In the genomic region with DNA sequence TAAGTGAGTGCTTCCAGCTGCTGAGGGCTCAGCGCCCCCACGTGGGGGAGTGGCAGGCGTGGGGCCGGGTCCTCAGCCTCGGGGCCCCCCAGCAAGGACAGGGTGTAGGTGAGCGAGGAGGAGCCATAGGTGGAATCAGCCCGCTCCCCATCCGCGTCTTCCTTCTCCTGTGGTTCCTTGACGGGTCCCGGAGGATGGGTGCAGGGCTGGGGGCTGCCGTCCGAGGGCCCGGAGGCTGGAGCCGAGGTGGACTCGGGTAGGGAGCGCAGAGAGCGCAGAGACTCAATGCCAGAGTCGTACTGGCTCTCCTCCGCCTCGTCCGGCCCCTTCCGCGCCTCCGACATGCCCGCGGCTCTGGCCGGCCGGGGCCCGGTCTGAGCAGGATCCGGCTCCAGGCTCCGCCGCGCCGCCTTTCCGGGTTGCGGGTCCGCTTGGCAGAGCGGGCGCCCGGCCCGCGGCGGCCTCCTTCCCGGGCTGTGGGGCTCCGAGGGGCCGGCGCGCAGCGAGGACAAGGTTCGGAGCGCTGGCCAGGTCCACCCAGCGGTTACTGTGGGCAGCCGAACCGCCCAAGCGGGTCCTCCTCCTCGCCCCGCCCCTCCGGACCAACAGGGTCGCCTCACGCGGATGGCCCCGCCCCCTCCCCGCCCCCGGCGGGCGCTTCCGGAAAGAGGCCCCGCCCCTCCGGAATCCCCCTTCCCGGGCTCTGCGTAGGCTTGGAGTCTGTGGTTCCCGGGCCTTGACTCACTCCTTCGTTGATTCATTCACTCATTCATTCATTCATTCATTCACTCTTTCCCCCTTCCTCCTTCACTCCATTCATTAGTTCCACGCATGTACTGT, we compare ENCODE assay signal across 8 cellular contexts. TPM values are rescaled to one million over a fixed set of nuclear protein-coding genes. Genes with fewer than 3 reads are reported as not detected.
A peak's percentile ranks its signal among the peaks of the same experiment; 100 is the strongest.
DNase-seq lines count a peak whose midpoint lies in the region; ATAC-seq, FAIRE-seq and TF ChIP-seq lines count a peak whose summit lies in the region.

A gene with protein sequence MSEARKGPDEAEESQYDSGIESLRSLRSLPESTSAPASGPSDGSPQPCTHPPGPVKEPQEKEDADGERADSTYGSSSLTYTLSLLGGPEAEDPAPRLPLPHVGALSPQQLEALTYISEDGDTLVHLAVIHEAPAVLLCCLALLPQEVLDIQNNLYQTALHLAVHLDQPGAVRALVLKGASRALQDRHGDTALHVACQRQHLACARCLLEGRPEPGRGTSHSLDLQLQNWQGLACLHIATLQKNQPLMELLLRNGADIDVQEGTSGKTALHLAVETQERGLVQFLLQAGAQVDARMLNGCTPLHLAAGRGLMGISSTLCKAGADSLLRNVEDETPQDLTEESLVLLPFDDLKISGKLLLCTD (minus strand): TSS at position 549 of the 840 bp plus-strand sequence. CDS start 205 bp downstream, at position 344.

- H3K36me3 ChIP-seq in HUES6 (ENCODE audit: control insufficient read depth, insufficient read depth, low read length), result peaks cover 5% of the 10 kb centered on the region
- peaks cover 14% of the 10 kb centered on the region; the same call in 1 of the 2 replicates for H3K36me3 ChIP-seq in OCI-LY1 (ENCODE audit: insufficient read depth, low read length)
- peaks cover 3 to 6% of the 10 kb centered on the region in 2 experiments for H3K36me3 ChIP-seq in endothelial cell of umbilical vein (ENCODE audit: control insufficient read depth in 2 of 2, extremely low read depth in 1 of 2, insufficient read depth in 2 of 2, low read length in 2 of 2)

- H3K9me1 ChIP-seq in endothelial cell of umbilical vein (replicated peaks; ENCODE audit: control insufficient read depth, extremely low read depth, insufficient read depth, low read length), result no peaks in the 10 kb centered on the region

- TF ChIP-seq CTCF in CD4-positive, alpha-beta T cell (IDR thresholded peaks at IDR 0.05), result peak; percentile 67
- TF ChIP-seq CTCF in OCI-LY1 (IDR thresholded peaks at IDR 0.05; ENCODE audit: low read length) (peak; percentile 72), endothelial cell of umbilical vein (IDR thresholded peaks at IDR 0.05; ENCODE audit: extremely low read depth in 1 of 2, insufficient read depth in 1 of 2, low read depth in 1 of 2, low read length in 2 of 2) (peak; percentile 26 to 46)

- H2AFZ ChIP-seq in OCI-LY1 (ENCODE audit: low read length) (no peak within 1 kb of the TSS), endothelial cell of umbilical vein (ENCODE audit: low read depth, low read length) (peak within 1 kb of the TSS; percentile 55)

- H3K4me3 ChIP-seq in HUES6 (ENCODE audit: low read depth, low read length) (peak within 1 kb of the TSS; percentile 87), OCI-LY1 (ENCODE audit: low read depth, low read length, poor library complexity, severe bottlenecking) (peak within 1 kb of the TSS; percentile 76), endothelial cell of umbilical vein (replicated peaks in 1 of 3; ENCODE audit: insufficient read depth in 1 of 3, low read depth in 1 of 3, low read length in 3 of 3) (peak within 1 kb of the TSS; percentile 37 to 78 (median 63))

- H4K20me1 ChIP-seq in OCI-LY1 (ENCODE audit: insufficient read depth, low read length), result no peaks in the 10 kb centered on the region
- H4K20me1 ChIP-seq in endothelial cell of umbilical vein (replicated peaks; ENCODE audit: control insufficient read depth, extremely low read depth, insufficient read depth, low read length), result no peaks in the 10 kb centered on the region

- H3K36me3 Mint-ChIP-seq in CD4-positive, alpha-beta T cell (ENCODE audit: low read depth), result peaks cover 32% of the 10 kb centered on the region

- peak; percentile 79 for ATAC-seq in CD4-positive, alpha-beta T cell (ENCODE audit: poor library complexity)
- ATAC-seq in GM19467 (IDR thresholded peaks at IDR 0.05; ENCODE audit: unreplicated experiment), result peak; percentile 35

- FAIRE-seq in endothelial cell of umbilical vein (lab: Jason Lieb, UNC), result peak; percentile 85

- H3K79me2 ChIP-seq in OCI-LY1 (ENCODE audit: insufficient read depth, low read length), result no peaks in the 10 kb centered on the region
- H3K79me2 ChIP-seq in endothelial cell of umbilical vein (ENCODE audit: control insufficient read depth, insufficient read depth, low read length), result peaks cover 26% of the 10 kb centered on the region

- H3K9ac ChIP-seq in HUES6 (ENCODE audit: low read length) (peak within 1 kb of the TSS; percentile 59), OCI-LY1 (ENCODE audit: low read length) (peak within 1 kb of the TSS; percentile 89), endothelial cell of umbilical vein (replicated peaks; ENCODE audit: extremely low read depth, insufficient read depth, low read length) (peak within 1 kb of the TSS; percentile 68)

- dilution Hi-C loops in endothelial cell of umbilical vein (cut with MboI; ENCODE audit: extremely low pct_ligation_motif_present, low sequenced_read_pairs), result no loop called here

- no peaks in the 10 kb centered on the region for H3F3A ChIP-seq in OCI-LY1 (ENCODE audit: insufficient read depth, low read length)

- H3K4me1 Mint-ChIP-seq in CD4-positive, alpha-beta T cell (ENCODE audit: low read depth), result peaks cover 62% of the 10 kb centered on the region

- peak within 1 kb of the TSS; percentile 97 for H3K4me3 Mint-ChIP-seq in CD4-positive, alpha-beta T cell

- DNase-seq in CD4-positive, alpha-beta T cell, result peak; percentile 87 to 96 (median 92)
- DNase-seq in activated CD8-positive, alpha-beta memory T cell treated with anti-CD3 and anti-CD28 coated beads, Interleukin-2, amount 50 U/mL, for 48 hours, result peak; percentile 99
- peak; percentile 92 for DNase-seq in endothelial cell of umbilical vein (ENCODE audit: low read depth, low spot score)
- DNase-seq in middle frontal gyrus (ENCODE audit: extremely low spot score, low spot score), result peak; percentile 80
- peak; percentile 94 to 95 for DNase-seq in stimulated activated CD8-positive, alpha-beta memory T cell treated with anti-CD3 and anti-CD28 coated beads, Interleukin-2, amount 100 ng/mL, for 48 hours (ENCODE audit: low read depth in 2 of 2)

- H3K27ac Mint-ChIP-seq in CD4-positive, alpha-beta T cell, result peak within 1 kb of the TSS; percentile 84

- no peaks in the 10 kb centered on the region for H3K9me3 Mint-ChIP-seq in CD4-positive, alpha-beta T cell

- POLR2A ChIA-PET in CD4-positive, alpha-beta T cell (lab: Charles Lee), result interaction anchor here (1.0 to 2.0 kb wide), 6 partner anchors 9 to 48 kb away, joined by 4 to 35 read pairs (median 6); partner anchors contain the start of genes AARS2 and HSP90AB1
- POLR2A ChIA-PET in endothelial cell of umbilical vein (lab: Charles Lee), result interaction anchor here (1.5 kb wide), 1 partner anchor 19 kb away, joined by 5 read pairs; the partner anchor contains the start of gene HSP90AB1

- no peaks in the 10 kb centered on the region for H3K9me3 ChIP-seq in CD4-positive, alpha-beta T cell (ENCODE audit: control insufficient read depth, low read length)
- H3K9me3 ChIP-seq in HUES6 (ENCODE audit: control insufficient read depth, insufficient read depth, low read depth, low read length), result no peaks in the 10 kb centered on the region
- H3K9me3 ChIP-seq in OCI-LY1 (ENCODE audit: low read length), result no peaks in the 10 kb centered on the region
- H3K9me3 ChIP-seq in endothelial cell of umbilical vein (replicated peaks; ENCODE audit: control insufficient read depth, insufficient read depth, low read length), result no peaks in the 10 kb centered on the region

- no peaks in the 10 kb centered on the region for H3K9me2 ChIP-seq in OCI-LY1 (ENCODE audit: low read depth, low read length)

- BruUV-seq in endothelial cell of umbilical vein (replicated peaks; lab: Mats Ljungman, UMichigan), result TSS peak; percentile 61

- TF ChIP-seq POLR2A in endothelial cell of umbilical vein (IDR thresholded peaks at IDR 0.05; ENCODE audit: low read depth, low read length), result peak; percentile 92

- CTCF ChIA-PET in CD4-positive, alpha-beta T cell (lab: Charles Lee), result interaction anchor here (0.7 to 1.5 kb wide), 8 partner anchors 9 to 92 kb away, joined by 3 to 9 read pairs (median 4); partner anchors contain the start of genes AARS2, HSP90AB1 and SLC29A1
- CTCF ChIA-PET in endothelial cell of umbilical vein (lab: Charles Lee), result interaction anchor here (0.8 to 6.2 kb wide), 7 partner anchors 18 to 169 kb away, joined by 4 to 154 read pairs (median 4); partner anchors contain the start of gene HSP90AB1

- H3K4me1 ChIP-seq in HUES6 (ENCODE audit: control insufficient read depth, insufficient read depth, low read length) (peaks cover 35% of the 10 kb centered on the region), OCI-LY1 (ENCODE audit: insufficient read depth, low read length, severe bottlenecking) (peaks cover 49% of the 10 kb centered on the region), endothelial cell of umbilical vein (ENCODE audit: control insufficient read depth, extremely low read depth, insufficient read depth, low read length) (peaks cover 36% of the 10 kb centered on the region)

- intact Hi-C loops in CD4-positive, alpha-beta T cell (cut with DNase I, micrococcal nuclease), result loop anchor here (1.0 to 10.0 kb wide), 7 partner anchors 9 to 690 kb away; partner anchors contain the start of genes HSP90AB1 (in 2 of the 2), CDC5L (in 1 of the 2), POLH (in 1 of the 2) and XPO5 (in 1 of the 2)
- intact Hi-C loops in endothelial cell of umbilical vein (cut with micrococcal nuclease), result loop anchor here (1.0 to 2.0 kb wide), 2 partner anchors 28 to 122 kb away; partner anchors contain the start of gene CDC5L

- peak within 1 kb of the TSS; percentile 93 for H3K27ac ChIP-seq in CD4-positive, alpha-beta T cell (ENCODE audit: low read depth, low read length)
- H3K27ac ChIP-seq in HUES6 (ENCODE audit: low read depth, low read length) (peak within 1 kb of the TSS; percentile 20; the same call in 1 of the 2 replicates), OCI-LY1 (ENCODE audit: low read depth, low read length, poor library complexity, severe bottlenecking) (peak within 1 kb of the TSS; percentile 80), endothelial cell of umbilical vein (ENCODE audit: insufficient read depth, low read depth, low read length) (peak within 1 kb of the TSS; percentile 76)

- H3K4me2 ChIP-seq in OCI-LY1 (ENCODE audit: low read length) (peak within 1 kb of the TSS; percentile 91), endothelial cell of umbilical vein (ENCODE audit: insufficient read depth, low read length) (peak within 1 kb of the TSS; percentile 88)

- peaks cover 21% of the 10 kb centered on the region for H3K27me3 ChIP-seq in CD4-positive, alpha-beta T cell (ENCODE audit: control insufficient read depth, insufficient read depth, low read length)
- H3K27me3 ChIP-seq in HUES6 (ENCODE audit: control insufficient read depth, insufficient read depth, low read length) (peaks cover 21% of the 10 kb centered on the region), OCI-LY1 (ENCODE audit: insufficient read depth, low read length) (0 out of 2 replicates have a peak, but pooled peaks cover 6% of the 10 kb centered on the region), endothelial cell of umbilical vein (ENCODE audit: control insufficient read depth in 2 of 2, insufficient read depth in 2 of 2, low read length in 2 of 2) (peaks cover 11 to 19% of the 10 kb centered on the region in 2 experiments)

- peaks cover 23% of the 10 kb centered on the region for H3K27me3 Mint-ChIP-seq in CD4-positive, alpha-beta T cell

RNA-seq across cellular contexts. Expression of the gene that starts here (rescaled TPM):
- 10 to 100 TPM; 43.0 to 43.1 TPM for total RNA-seq in CD4-positive, alpha-beta T cell
- total RNA-seq in endothelial cell of umbilical vein, result 15.6 and 19.0 TPM in 2 replicates
- 22.6 and 25.8 TPM in 2 replicates for polyA plus RNA-seq in endothelial cell of umbilical vein
- polyA plus RNA-seq in endothelial cell of umbilical vein (2011; cell fraction: cytosol; rRNA removed), result 14.6 and 17.7 TPM in 2 replicates
- polyA plus RNA-seq in endothelial cell of umbilical vein (2011; cell fraction: nucleus; rRNA removed), result 13.9 and 14.2 TPM in 2 replicates
- polyA plus RNA-seq in endothelial cell of umbilical vein (2012), result 10.0 and 15.1 TPM in 2 replicates
- polyA minus RNA-seq in endothelial cell of umbilical vein, result 7.1 and 11.1 TPM in 2 replicates
- polyA minus RNA-seq in endothelial cell of umbilical vein (2011; cell fraction: cytosol; rRNA and poly(A)+ RNA removed), result 4.9 TPM
- 4.3 and 11.1 TPM in 2 replicates for polyA minus RNA-seq in endothelial cell of umbilical vein (2011; cell fraction: nucleus; rRNA and poly(A)+ RNA removed)

Comparison
In these comparisons a context has a peak if more than half of its experiments do, and no peak if none do; other contexts are left out.
1. Peak in every context shown above with its lines: DNase-seq, ATAC-seq, H3K4me3 ChIP-seq and H3K27ac ChIP-seq.
2. H3K27ac ChIP-seq: peak in every context shown above with its lines; median percentile 93 in CD4-positive, alpha-beta T cell; 80 in OCI-LY1; 76 in endothelial cell of umbilical vein; 20 in HUES6.